Comparison of ENCODE assay signal across 8 cellular contexts in genomic region chrX:45824471-45824870, GRCh38.
DNase-seq lines count a peak whose midpoint lies in the region; ATAC-seq, FAIRE-seq and TF ChIP-seq lines count a peak whose summit lies in the region.

No MANE protein-coding gene starts in this region.

- TF ChIP-seq POLR2A in H54 (IDR thresholded peaks at IDR 0.05; ENCODE audit: low read depth, low read length) = no peak

- H3K27ac Mint-ChIP-seq in progenitor cell of endocrine pancreas = no peak overlapping the region

- FAIRE-seq in H54 (lab: Jason Lieb, UNC) = peak; percentile 62

- no peak overlapping the region for H3K4me3 Mint-ChIP-seq in progenitor cell of endocrine pancreas (ENCODE audit: low read depth)

- H3K9me3 Mint-ChIP-seq in progenitor cell of endocrine pancreas (ENCODE audit: low read depth) = peaks cover 13% of the 10 kb centered on the region

- no peaks in the 10 kb centered on the region for H3K4me1 Mint-ChIP-seq in progenitor cell of endocrine pancreas (ENCODE audit: low read depth)

- ATAC-seq in HG03159 (IDR thresholded peaks at IDR 0.05; ENCODE audit: unreplicated experiment) = no peak

- no peaks in the 10 kb centered on the region for H3K27me3 Mint-ChIP-seq in progenitor cell of endocrine pancreas

- peak; percentile 79 for TF ChIP-seq CTCF in choroid plexus epithelial cell (conservative IDR thresholded peaks at IDR 0.05; ENCODE audit: low read depth, low read length)
- TF ChIP-seq CTCF in progenitor cell of endocrine pancreas (IDR thresholded peaks at IDR 0.05; ENCODE audit: unreplicated experiment) = peak; percentile 24

- H3K36me3 Mint-ChIP-seq in progenitor cell of endocrine pancreas (ENCODE audit: insufficient read depth) = peaks cover 12% of the 10 kb centered on the region

- DNase-seq in A172 (ENCODE audit: low spot score) (peak; percentile 94), H54 (ENCODE audit: insufficient read length, low spot score) (peak; percentile 10), T1000 (lab: John Stamatoyannopoulos, UW) (peak; percentile 64), choroid plexus epithelial cell (ENCODE audit: low read depth) (peak; percentile 92), progenitor cell of endocrine pancreas (ENCODE audit: low spot score, unreplicated experiment) (no peak), T-helper 9 cell (no peak), NCI-H1417 treated with DMSO at 0.1 percent for 48 hours (lab: John Stamatoyannopoulos, UW) (no peak)

- H3K4me3 ChIP-seq in choroid plexus epithelial cell (ENCODE audit: low read depth, low read length) = no peak overlapping the region

Comparison
In these comparisons a context has a peak if more than half of its experiments do, and no peak if none do; other contexts are left out.
1. DNase-seq: peak in A172 (single experiment), H54 (single experiment), T1000 (single experiment) and choroid plexus epithelial cell (single experiment); none in progenitor cell of endocrine pancreas (single experiment), T-helper 9 cell (single experiment) and NCI-H1417 treated with DMSO at 0.1 percent for 48 hours (single experiment).